ENCODE assay signal across 1 cellular context in genomic region chr17:57551321-57552079, GRCh38.
TF ChIP-seq lines count a peak whose summit lies in the region.

No MANE protein-coding gene starts in this region.

TF ChIP-seq in H1, 55 proteins besides CTCF, POLR2A, EP300 and RAD21 (continued from another document):
- TF ChIP-seq E2F6 (IDR thresholded peaks at IDR 0.05) (no peak), SP2 (IDR thresholded peaks at IDR 0.05; ENCODE audit: low read length) (no peak), BRCA1 (IDR thresholded peaks at IDR 0.05; ENCODE audit: low read depth, low read length) (no peak), TAF7 (optimal IDR thresholded peaks at IDR 0.05; ENCODE audit: borderline replicate concordance, low read depth, low read length) (no peak), POLR2AphosphoS5 (IDR thresholded peaks at IDR 0.05; ENCODE audit: low read depth, low read length) (no peak), JUND (IDR thresholded peaks at IDR 0.05; ENCODE audit: low read length) (no peak)
